8 cellular contexts compared by ENCODE assay signal in the genomic region with DNA sequence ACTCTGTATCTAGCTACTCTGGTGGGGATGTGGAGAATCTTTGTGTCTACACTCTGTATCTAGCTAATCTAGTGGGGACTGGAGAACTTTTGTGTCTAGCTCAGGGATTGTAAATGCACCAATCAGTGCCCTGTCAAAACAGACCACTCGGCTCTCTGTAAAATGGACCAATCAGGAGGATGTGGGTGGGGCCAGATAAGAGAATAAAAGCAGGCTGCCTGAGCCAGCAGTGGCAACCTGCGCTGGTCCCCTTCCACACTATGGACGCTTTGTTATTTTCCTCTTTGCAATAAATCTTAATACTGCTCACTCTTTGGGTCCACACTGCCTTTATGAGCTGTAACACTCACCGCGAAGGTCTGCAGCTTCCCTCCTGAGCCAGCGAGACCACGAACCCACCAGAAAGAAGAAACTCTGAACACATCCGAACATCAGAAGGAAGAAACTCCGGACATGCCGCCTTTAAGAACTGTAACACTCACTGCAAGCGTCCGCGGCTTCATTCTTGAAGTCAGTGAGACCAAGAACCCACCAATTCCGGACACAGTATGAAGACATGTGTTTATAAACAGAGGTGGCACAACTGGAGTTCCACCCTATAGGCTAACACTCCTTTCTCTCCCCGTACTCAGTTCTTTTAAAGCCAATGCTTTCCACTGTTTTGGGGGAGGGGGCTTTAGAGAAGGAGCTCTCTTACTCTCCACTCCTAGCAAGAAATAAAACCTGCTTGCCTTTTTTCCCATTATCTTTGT. TPM values are rescaled to one million over a fixed set of nuclear protein-coding genes. Genes with fewer than 3 reads are reported as not detected.
DNase-seq lines count a peak whose midpoint lies in the region; ATAC-seq and TF ChIP-seq lines count a peak whose summit lies in the region.
"Not testable (repeated sequence)": the region's sequence is repeated elsewhere in the genome, so short reads cannot be mapped to it uniquely, and the experiment has no call there.

No MANE protein-coding gene starts in this region.

- peak overlapping the region; percentile 74 for H3K27ac ChIP-seq in CD8-positive, alpha-beta T cell (ENCODE audit: low read depth, low read length)
- H3K27ac ChIP-seq in IMR-90 (ENCODE audit: insufficient read depth, low read length) (peak overlapping the region; percentile 67), thymus (ENCODE audit: low read depth) (peak overlapping the region; percentile 93)

- H3K4me3 Mint-ChIP-seq in CD8-positive, alpha-beta T cell = peak overlapping the region; percentile 93
- H3K4me3 Mint-ChIP-seq in WTC11 = peak overlapping the region; percentile 83
- peak overlapping the region; percentile 97 for H3K4me3 Mint-ChIP-seq in activated naive CD8-positive, alpha-beta T cell treated with anti-CD3 and anti-CD28 coated beads, Interleukin-2, amount 10 ng/mL, durations not matched to agents 7 days and 5 days

- no CpG with 5 or more reads among the region's 15 CpGs for WGBS in IMR-90 (ENCODE audit: extremely low coverage in 2 of 2, insufficient read length in 1 of 2), 2 experiments
- 54 to 62% methylated on average over 15 of the region's 15 CpGs for WGBS in lower leg skin, 2 donors
- 13% methylated on average over 15 of the region's 15 CpGs for WGBS in thymus

- peak overlapping the region; percentile 78 for H4K91ac ChIP-seq in IMR-90 (ENCODE audit: insufficient read depth, low read depth, low read length)

- BruUV-seq in IMR-90 (replicated peaks; lab: Mats Ljungman, UMichigan) = not testable (repeated sequence)

- H3K4me1 ChIP-seq in CD8-positive, alpha-beta T cell (ENCODE audit: insufficient read depth, low read length) = peaks cover 13% of the 10 kb centered on the region
- not testable (repeated sequence) for H3K4me1 ChIP-seq in IMR-90 (ENCODE audit: control insufficient read depth, insufficient read depth, low read length); thymus (ENCODE audit: control insufficient read depth, insufficient read depth, low read length)

- H2BK20ac ChIP-seq in IMR-90 (ENCODE audit: low read depth, low read length) = 0 out of 2 replicates have a peak overlapping the region, but pooled peaks have one; percentile 45

- peak overlapping the region; percentile 81; the same call in 1 of the 3 replicates for H2BK15ac ChIP-seq in IMR-90 (ENCODE audit: low read depth, low read length)

- not testable (repeated sequence) for ATAC-seq in CD8-positive, alpha-beta T cell; IMR-90 (ENCODE audit: low read depth); WTC11; activated naive CD8-positive, alpha-beta T cell treated with anti-CD3 and anti-CD28 coated beads, Interleukin-2, amount 10 ng/mL, durations not matched to agents 7 days and 5 days (ENCODE audit: low read depth)

- peak overlapping the region; percentile 96; the same call in 1 of the 2 replicates for H3K56ac ChIP-seq in IMR-90 (ENCODE audit: extremely low read depth, insufficient read depth, low read length)

- peak overlapping the region; percentile 95 for H3K27ac Mint-ChIP-seq in CD8-positive, alpha-beta T cell
- peak overlapping the region; percentile 99 for H3K27ac Mint-ChIP-seq in WTC11
- peak overlapping the region; percentile 91 for H3K27ac Mint-ChIP-seq in activated naive CD8-positive, alpha-beta T cell treated with anti-CD3 and anti-CD28 coated beads, Interleukin-2, amount 10 ng/mL, durations not matched to agents 7 days and 5 days

- TF ChIP-seq CTCF in CD8-positive, alpha-beta T cell (IDR thresholded peaks at IDR 0.05); IMR-90 (conservative IDR thresholded peaks at IDR 0.05; ENCODE audit: low read depth, low read length); WTC11 (IDR thresholded peaks at IDR 0.05); epithelial cell of esophagus (IDR thresholded peaks at IDR 0.05; ENCODE audit: insufficient read depth, low read depth, low read length, missing control alignments); lower leg skin (IDR thresholded peaks at IDR 0.05); retinal pigment epithelial cell (conservative IDR thresholded peaks at IDR 0.05; ENCODE audit: low read depth, low read length): not testable (repeated sequence)

- H3K9ac ChIP-seq in IMR-90 (ENCODE audit: low read depth, low read length) = peak overlapping the region; percentile 86

- DNase-seq in CD8-positive, alpha-beta T cell = peak in 4 of 7 experiments; percentile 6 to 38 (median 22)
- peak; percentile 22 for DNase-seq in IMR-90
- not testable (repeated sequence) for DNase-seq in WTC11 (ENCODE audit: low spot score); epithelial cell of esophagus (ENCODE audit: low read depth); lower leg skin (ENCODE audit: low spot score in 2 of 2); retinal pigment epithelial cell (ENCODE audit: low read depth)
- DNase-seq in activated naive CD8-positive, alpha-beta T cell treated with anti-CD3 and anti-CD28 coated beads, Interleukin-2, amount 10 ng/mL, durations not matched to agents 7 days and 5 days = peak; percentile 49

- peak overlapping the region; percentile 99 for H3K4me2 ChIP-seq in IMR-90 (ENCODE audit: low read depth, low read length)

- not testable (repeated sequence) for TF ChIP-seq RAD21 in IMR-90 (IDR thresholded peaks at IDR 0.05; ENCODE audit: low read length)

- H2BK5ac ChIP-seq in IMR-90 (ENCODE audit: low read depth, low read length, poor library complexity, severe bottlenecking) = peak overlapping the region; percentile 94

- peaks cover 33% of the 10 kb centered on the region for H3K36me3 Mint-ChIP-seq in CD8-positive, alpha-beta T cell
- H3K36me3 Mint-ChIP-seq in WTC11 = peaks cover 26% of the 10 kb centered on the region
- H3K36me3 Mint-ChIP-seq in activated naive CD8-positive, alpha-beta T cell treated with anti-CD3 and anti-CD28 coated beads, Interleukin-2, amount 10 ng/mL, durations not matched to agents 7 days and 5 days = peaks cover 30% of the 10 kb centered on the region

- peak overlapping the region; percentile 11 to 89; a peak in 3 of 4 replicates for H4K8ac ChIP-seq in IMR-90 (ENCODE audit: low read depth in 2 of 2, low read length in 2 of 2)

- peaks cover 66% of the 10 kb centered on the region for H3K4me1 Mint-ChIP-seq in CD8-positive, alpha-beta T cell (ENCODE audit: low read depth)
- H3K4me1 Mint-ChIP-seq in WTC11 = peaks cover 33% of the 10 kb centered on the region
- H3K4me1 Mint-ChIP-seq in activated naive CD8-positive, alpha-beta T cell treated with anti-CD3 and anti-CD28 coated beads, Interleukin-2, amount 10 ng/mL, durations not matched to agents 7 days and 5 days = peaks cover 50% of the 10 kb centered on the region

- CTCF ChIA-PET in CD8-positive, alpha-beta T cell (lab: Charles Lee) = interaction anchor here (0.6 to 3.2 kb wide), 18 partner anchors 9 to 126 kb away, joined by 3 to 29 read pairs (median 4); a partner anchor contains a TSS
- CTCF ChIA-PET in IMR-90 (lab: Yijun Ruan, JAX) (interaction anchor here (0.6 to 0.7 kb wide), 4 partner anchors 10 to 898 kb away, joined by 3 to 4 read pairs (median 3); no protein-coding TSS in a partner anchor), WTC11 (lab: Charles Lee) (interaction anchor here (0.6 to 2.5 kb wide), 8 partner anchors 28 to 679 kb away, joined by 3 to 10 read pairs (median 6); no protein-coding TSS in a partner anchor)

- H3K36me3 ChIP-seq in CD8-positive, alpha-beta T cell (ENCODE audit: insufficient read depth, low read length); IMR-90 (ENCODE audit: control insufficient read depth, insufficient read depth, low read length); thymus (ENCODE audit: control insufficient read depth, insufficient read depth): not testable (repeated sequence)

- peak overlapping the region; percentile 76; the same call in 1 of the 2 replicates for H4K5ac ChIP-seq in IMR-90 (ENCODE audit: low read depth, low read length)

- peak overlapping the region; percentile 93 for H3K4me3 ChIP-seq in CD8-positive, alpha-beta T cell (ENCODE audit: low read depth, low read length)
- H3K4me3 ChIP-seq in IMR-90 (ENCODE audit: insufficient read depth, low read depth, low read length) = peak overlapping the region; percentile 56
- H3K4me3 ChIP-seq in epithelial cell of esophagus (ENCODE audit: low read length) = peak overlapping the region; percentile 60
- peak overlapping the region; percentile 19 for H3K4me3 ChIP-seq in lower leg skin (ENCODE audit: low read depth, poor library complexity, severe bottlenecking)
- peak overlapping the region; percentile 59 for H3K4me3 ChIP-seq in retinal pigment epithelial cell (ENCODE audit: low read length)
- peak overlapping the region; percentile 65 for H3K4me3 ChIP-seq in thymus (ENCODE audit: low read length)

- peak overlapping the region; percentile 64; the same call in 1 of the 2 replicates for H3K18ac ChIP-seq in IMR-90 (ENCODE audit: low read depth, low read length)

- H3K9me3 ChIP-seq in CD8-positive, alpha-beta T cell (ENCODE audit: low read length); IMR-90 (ENCODE audit: control insufficient read depth, insufficient read depth, low read length); thymus (ENCODE audit: control insufficient read depth): not testable (repeated sequence)

- H3K14ac ChIP-seq in IMR-90 (replicated peaks; ENCODE audit: low read depth, low read length) = peak overlapping the region; percentile 92

- POLR2A ChIA-PET in CD8-positive, alpha-beta T cell (lab: Charles Lee) = interaction anchor here (0.7 to 1.4 kb wide), 3 partner anchors 14 to 36 kb away, joined by 3 to 6 read pairs (median 3); no protein-coding TSS in a partner anchor
- POLR2A ChIA-PET in IMR-90 (lab: Charles Lee; ENCODE audit: unreplicated experiment) = interaction anchor here (0.6 kb wide), 1 partner anchor 396 kb away, joined by 4 read pairs; no protein-coding TSS in a partner anchor
- POLR2A ChIA-PET in WTC11 (lab: Charles Lee) = not testable (repeated sequence)
- POLR2A ChIA-PET in activated naive CD8-positive, alpha-beta T cell treated with anti-CD3 and anti-CD28 coated beads, Interleukin-2, amount 10 ng/mL, durations not matched to agents 7 days and 5 days (lab: Charles Lee) = interaction anchor here (0.9 to 3.5 kb wide), 13 partner anchors 10 to 1290 kb away, joined by 3 to 36 read pairs (median 6); a partner anchor contains a TSS

- H2AK9ac ChIP-seq in IMR-90 (replicated peaks; ENCODE audit: low read depth, low read length, poor library complexity) = peak overlapping the region; percentile 93

- not testable (repeated sequence) for TF ChIP-seq POLR2A in IMR-90 (IDR thresholded peaks at IDR 0.05; ENCODE audit: low read depth, low read length); lower leg skin (IDR thresholded peaks at IDR 0.05)

- not testable (repeated sequence) for H3K9me3 Mint-ChIP-seq in CD8-positive, alpha-beta T cell; activated naive CD8-positive, alpha-beta T cell treated with anti-CD3 and anti-CD28 coated beads, Interleukin-2, amount 10 ng/mL, durations not matched to agents 7 days and 5 days
- peaks cover 21% of the 10 kb centered on the region for H3K9me3 Mint-ChIP-seq in WTC11

- peak overlapping the region; percentile 79 for H3K4ac ChIP-seq in IMR-90 (ENCODE audit: low read depth, low read length)

- H3K79me1 ChIP-seq in IMR-90 (ENCODE audit: low read depth in 1 of 2, low read length in 2 of 2) = peaks cover 24 to 43% of the 10 kb centered on the region in 2 experiments; a peak in 3 of 4 replicates

- in situ Hi-C loops in IMR-90 (cut with MboI; ENCODE audit: low sequenced_read_pairs) = loop anchor here (25.0 kb wide), 1 partner anchor 678 kb away; no protein-coding TSS in a partner anchor

- peak overlapping the region; percentile 95 for H2AK5ac ChIP-seq in IMR-90 (ENCODE audit: low read depth, low read length)

- H3K23ac ChIP-seq in IMR-90 (ENCODE audit: low read depth, low read length) = peak overlapping the region; percentile 90

- not testable (repeated sequence) for H3K27me3 ChIP-seq in CD8-positive, alpha-beta T cell (ENCODE audit: insufficient read depth, low read length); IMR-90 (ENCODE audit: control insufficient read depth, insufficient read depth, low read length); thymus (ENCODE audit: control insufficient read depth, insufficient read depth)

- H2BK120ac ChIP-seq in IMR-90 (ENCODE audit: low read depth, low read length) = not testable (repeated sequence)

- H3K9me1 ChIP-seq in IMR-90 (ENCODE audit: insufficient read depth, low read length) = not testable (repeated sequence)

- dilution Hi-C loops in IMR-90 (cut with HindIII; ENCODE audit: low sequenced_read_pairs, unreplicated experiment) = not testable (repeated sequence)

- intact Hi-C loops in CD8-positive, alpha-beta T cell (cut with DNase I, micrococcal nuclease) = loop anchor here (1.0 to 10.0 kb wide), 11 partner anchors 9 to 1079 kb away; a partner anchor contains a TSS
- intact Hi-C loops in IMR-90 (cut with micrococcal nuclease) = loop anchor here (1.0 to 10.0 kb wide), 5 partner anchors 63 to 319 kb away; a partner anchor contains a TSS
- intact Hi-C loops in lower leg skin (cut with DNase I; ENCODE audit: low total_unique reads) = not testable (repeated sequence)

- not testable (repeated sequence) for H3K27me3 Mint-ChIP-seq in CD8-positive, alpha-beta T cell (ENCODE audit: low read depth); WTC11 (ENCODE audit: low read depth); activated naive CD8-positive, alpha-beta T cell treated with anti-CD3 and anti-CD28 coated beads, Interleukin-2, amount 10 ng/mL, durations not matched to agents 7 days and 5 days

- H2AFZ ChIP-seq in IMR-90 (replicated peaks; ENCODE audit: low read length, poor library complexity) = not testable (repeated sequence)

- not testable (repeated sequence) for H4K20me1 ChIP-seq in IMR-90 (ENCODE audit: insufficient read depth, low read length)

RNA-seq across cellular contexts. Expression of a gene that starts 1.1 kb away (rescaled TPM):
- 1 to 10 TPM; 3.8 to 6.0 TPM for total RNA-seq in CD8-positive, alpha-beta T cell
- total RNA-seq in IMR-90 (2012; rRNA removed) = 49.1 and 58.0 TPM in 2 replicates
- 26.3 and 32.6 TPM in 2 replicates for polyA plus RNA-seq in IMR-90 (2012; rRNA removed)
- polyA plus RNA-seq in IMR-90 (2012; cell fraction: cytosol; rRNA removed) = 11.5 and 14.9 TPM in 2 replicates
- polyA plus RNA-seq in IMR-90 (2012; cell fraction: nucleus; rRNA removed; ENCODE audit: low replicate concordance) = 10.8 and 29.4 TPM in 2 replicates
- 31.8 to 35.3 TPM (median 32.8 TPM) in 3 replicates for total RNA-seq in WTC11 (2021)
- 10 to 100 TPM; 33.1 to 36.4 TPM for total RNA-seq in activated naive CD8-positive, alpha-beta T cell treated with anti-CD3 and anti-CD28 coated beads, Interleukin-2, amount 10 ng/mL, durations not matched to agents 7 days and 5 days
- 10 to 100 TPM in 2 of 4 donors, 1 to 10 TPM in 2; 8.3 to 16.1 (median 10.8) TPM for total RNA-seq in lower leg skin
- 12.2 TPM for polyA plus RNA-seq in thymus

RNA-seq across cellular contexts. Expression of a gene that starts 5.8 kb away (rescaled TPM):
- 100 to 1,000 TPM; 190 to 192 TPM for total RNA-seq in CD8-positive, alpha-beta T cell
- 39.4 and 46.8 TPM in 2 replicates for total RNA-seq in IMR-90 (2012; rRNA removed)
- 30.4 and 43.6 TPM in 2 replicates for polyA plus RNA-seq in IMR-90 (2012; rRNA removed)
- polyA plus RNA-seq in IMR-90 (2012; cell fraction: cytosol; rRNA removed) = 7.4 and 15.7 TPM in 2 replicates
- polyA plus RNA-seq in IMR-90 (2012; cell fraction: nucleus; rRNA removed; ENCODE audit: low replicate concordance) = 35.2 and 246 TPM in 2 replicates
- 69.1 to 78.9 TPM (median 75.9 TPM) in 3 replicates for total RNA-seq in WTC11 (2021)
- total RNA-seq in activated naive CD8-positive, alpha-beta T cell treated with anti-CD3 and anti-CD28 coated beads, Interleukin-2, amount 10 ng/mL, durations not matched to agents 7 days and 5 days = 100 to 1,000 TPM; 341 to 369 TPM
- 10 to 100 TPM in 2 of 4 donors, 1 to 10 TPM in 2; 5.9 to 12.5 (median 9.2) TPM for total RNA-seq in lower leg skin
- 144 TPM for polyA plus RNA-seq in thymus

RNA-seq across cellular contexts. Expression of a gene that starts 52.4 kb away (rescaled TPM):
- not detected for total RNA-seq in CD8-positive, alpha-beta T cell
- total RNA-seq in IMR-90 (2012; rRNA removed) = not detected in 2 replicates
- polyA plus RNA-seq in IMR-90 (2012; rRNA removed) = not detected in 2 replicates
- polyA plus RNA-seq in IMR-90 (2012; cell fraction: cytosol; rRNA removed) = not detected in 2 replicates
- polyA plus RNA-seq in IMR-90 (2012; cell fraction: nucleus; rRNA removed; ENCODE audit: low replicate concordance) = not detected in 2 replicates
- 0.09 to 0.17 TPM (median 0.11 TPM) in 3 replicates for total RNA-seq in WTC11 (2021)
- under 1 TPM; 0.86 to 0.99 TPM for total RNA-seq in activated naive CD8-positive, alpha-beta T cell treated with anti-CD3 and anti-CD28 coated beads, Interleukin-2, amount 10 ng/mL, durations not matched to agents 7 days and 5 days
- under 1 TPM in 1 of 4 donors, not detected in 3; 0.29 TPM for total RNA-seq in lower leg skin
- 0.11 TPM for polyA plus RNA-seq in thymus

RNA-seq across cellular contexts. Expression of a gene that starts 59.0 kb away (rescaled TPM):
- total RNA-seq in CD8-positive, alpha-beta T cell = 1 to 10 TPM; 2.8 to 2.9 TPM
- total RNA-seq in IMR-90 (2012; rRNA removed) (8.6 and 12.5 TPM in 2 replicates), WTC11 (2021) (0.66 to 1.6 TPM (median 0.71 TPM) in 3 replicates), lower leg skin (10 to 100 TPM in 1 of 4 donors, 1 to 10 TPM in 3; 2.7 to 10.3 (median 6.9) TPM)
- polyA plus RNA-seq in IMR-90 (2012; rRNA removed) (5.3 and 6.1 TPM in 2 replicates), thymus (8.0 TPM)
- 2.0 TPM in 2 replicates for polyA plus RNA-seq in IMR-90 (2012; cell fraction: cytosol; rRNA removed)
- polyA plus RNA-seq in IMR-90 (2012; cell fraction: nucleus; rRNA removed; ENCODE audit: low replicate concordance) = 1.8 and 20.8 TPM in 2 replicates
- 10 to 100 TPM; 17.3 to 17.5 TPM for total RNA-seq in activated naive CD8-positive, alpha-beta T cell treated with anti-CD3 and anti-CD28 coated beads, Interleukin-2, amount 10 ng/mL, durations not matched to agents 7 days and 5 days

Comparison
In these comparisons a context has a peak if more than half of its experiments do, and no peak if none do; other contexts are left out.
1. H3K4me3 ChIP-seq: peak in every context shown above with its lines; median percentile 93 in CD8-positive, alpha-beta T cell; 65 in thymus; 60 in epithelial cell of esophagus; 59 in retinal pigment epithelial cell; 56 in IMR-90; 19 in lower leg skin.